Comparison of ENCODE assay signal across 8 cellular contexts in the genomic region with DNA sequence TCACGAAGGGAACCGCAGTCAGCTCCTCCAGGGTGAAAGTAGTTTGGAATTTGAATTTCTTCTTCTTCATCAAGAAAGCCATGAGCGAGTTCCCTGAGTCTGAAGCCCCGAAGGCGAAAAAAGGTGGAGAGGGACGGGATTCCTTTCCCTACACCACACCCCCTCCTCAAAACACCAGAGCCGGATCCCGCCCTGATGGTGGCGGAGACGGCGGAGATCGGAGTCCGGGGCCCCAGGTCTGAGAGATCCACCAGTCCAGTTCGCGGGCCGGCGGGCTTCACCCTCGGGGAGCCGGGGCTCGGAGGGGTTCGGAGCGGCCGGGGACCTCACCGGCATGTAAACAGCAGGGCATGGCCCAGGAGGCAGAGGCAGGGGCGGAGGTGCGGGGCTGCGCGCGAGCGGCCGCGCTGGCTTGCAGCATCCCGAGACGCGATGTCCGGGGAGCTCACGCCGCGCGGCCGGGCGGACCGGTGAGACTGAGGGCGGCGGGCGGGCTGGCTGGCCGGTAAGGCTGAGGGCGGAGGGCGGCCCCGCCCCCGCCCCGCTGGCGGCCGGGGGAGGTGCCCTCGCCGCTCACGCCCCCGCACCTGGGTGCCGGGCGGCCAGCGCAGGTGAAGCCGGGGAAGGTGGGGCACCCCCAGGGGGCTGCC. TPM values are rescaled to one million over a fixed set of nuclear protein-coding genes. Genes with fewer than 3 reads are reported as not detected.
A peak's percentile ranks its signal among the peaks of the same experiment; 100 is the strongest.
DNase-seq lines count a peak whose midpoint lies in the region; ATAC-seq and TF ChIP-seq lines count a peak whose summit lies in the region.

No MANE protein-coding gene starts in this region.

- peak overlapping the region; percentile 88 to 94 for H3K4me3 Mint-ChIP-seq in CD14-positive monocyte
- H3K4me3 Mint-ChIP-seq in dendritic cell treated with granulocyte-macrophage colony-stimulating factor and Interleukin-4, amounts not matched to agents 40 ng/mL and 50 ng/mL, for 4 days = peak overlapping the region; percentile 85

- peak overlapping the region; percentile 57 for H3K23ac ChIP-seq in mesendoderm (ENCODE audit: low read length)

- TF ChIP-seq EP300 in upper lobe of left lung (IDR thresholded peaks at IDR 0.05) = no peak

- intact Hi-C loops in CD14-positive monocyte (cut with micrococcal nuclease) = no loop called here
- intact Hi-C loops in dendritic cell treated with granulocyte-macrophage colony-stimulating factor and Interleukin-4, amounts not matched to agents 40 ng/mL and 50 ng/mL, for 4 days (cut with micrococcal nuclease) = no loop called here

- peak overlapping the region; percentile 19 for H2BK120ac ChIP-seq in mesendoderm (ENCODE audit: low read depth, low read length)

- peaks cover 0 to 3% of the 10 kb centered on the region in 2 donors for H3K36me3 Mint-ChIP-seq in CD14-positive monocyte
- H3K36me3 Mint-ChIP-seq in dendritic cell treated with granulocyte-macrophage colony-stimulating factor and Interleukin-4, amounts not matched to agents 40 ng/mL and 50 ng/mL, for 4 days (ENCODE audit: low read depth) = peaks cover 5% of the 10 kb centered on the region

- no peak overlapping the region for H2AK5ac ChIP-seq in mesendoderm (ENCODE audit: low read length)

- no peak overlapping the region for H4K5ac ChIP-seq in mesendoderm (ENCODE audit: low read length)

- peaks cover 15 to 17% (median 15%) of the 10 kb centered on the region in 3 donors for H3K27me3 Mint-ChIP-seq in CD14-positive monocyte (ENCODE audit: low read depth in 3 of 3)
- H3K27me3 Mint-ChIP-seq in dendritic cell treated with granulocyte-macrophage colony-stimulating factor and Interleukin-4, amounts not matched to agents 40 ng/mL and 50 ng/mL, for 4 days = peaks cover 23% of the 10 kb centered on the region

- H2BK15ac ChIP-seq in mesendoderm (replicated peaks; ENCODE audit: low read depth) = no peak overlapping the region

- peak; percentile 21 for ATAC-seq in GM19351 (IDR thresholded peaks at IDR 0.05; ENCODE audit: unreplicated experiment)
- ATAC-seq in HG03354 (IDR thresholded peaks at IDR 0.05; ENCODE audit: poor library complexity, severe bottlenecking, unreplicated experiment) = peak; percentile 31
- peak in 1 of 2 donors; percentile 34 for ATAC-seq in upper lobe of left lung (ENCODE audit: low FRiP score in 2 of 2)

- H3K56ac ChIP-seq in mesendoderm (ENCODE audit: low read length) = peak overlapping the region; percentile 93

- no CpG with 5 or more reads among the region's 62 CpGs for WGBS in mesendoderm (ENCODE audit: extremely low coverage, insufficient coverage, low lambda C conversion rate)
- WGBS in upper lobe of left lung, 2 donors = 0 to 1% methylated on average over 9 to 42 of the region's 62 CpGs

- DNase-seq in CD14-positive monocyte (ENCODE audit: low spot score) (no peak), T-helper 9 cell (peak; percentile 50), mesendoderm (peak; percentile 71), upper lobe of left lung (peak; percentile 78 to 93), KG1 (lab: John Stamatoyannopoulos, UW) (no peak)

- H3K4ac ChIP-seq in mesendoderm (ENCODE audit: low read depth, low read length) = peak overlapping the region; percentile 75

- peaks cover 8% of the 10 kb centered on the region for H3K4me1 ChIP-seq in mesendoderm (ENCODE audit: control insufficient read depth, low read depth, low read length)
- peaks cover 38 to 59% (median 55%) of the 10 kb centered on the region in 4 donors for H3K4me1 ChIP-seq in upper lobe of left lung

- H3K36me3 ChIP-seq in mesendoderm (ENCODE audit: control insufficient read depth, insufficient read depth, low read length) = no peaks in the 10 kb centered on the region
- H3K36me3 ChIP-seq in upper lobe of left lung = no peaks in the 10 kb centered on the region

- H3K27me3 ChIP-seq in mesendoderm (ENCODE audit: insufficient read depth, low read length, poor library complexity) = no peaks in the 10 kb centered on the region
- no peaks in the 10 kb centered on the region for H3K27me3 ChIP-seq in upper lobe of left lung

- peak overlapping the region; percentile 87 for H3K9ac ChIP-seq in mesendoderm (ENCODE audit: low read length)

- peaks cover 27% of the 10 kb centered on the region for H3K79me1 ChIP-seq in mesendoderm (ENCODE audit: low read length)

- H3K27ac ChIP-seq in mesendoderm (ENCODE audit: low read depth, low read length) (peak overlapping the region; percentile 85), upper lobe of left lung (peak overlapping the region; percentile 75 to 91 (median 78))

- peak overlapping the region; percentile 29 for H3K4me2 ChIP-seq in mesendoderm (ENCODE audit: low read length)

- peaks cover 27% of the 10 kb centered on the region for H3K4me1 Mint-ChIP-seq in CD14-positive monocyte
- H3K4me1 Mint-ChIP-seq in dendritic cell treated with granulocyte-macrophage colony-stimulating factor and Interleukin-4, amounts not matched to agents 40 ng/mL and 50 ng/mL, for 4 days (ENCODE audit: low read depth) = peaks cover 40% of the 10 kb centered on the region

- peak in 2 of 4 donors; percentile 25 to 73 for TF ChIP-seq POLR2A in upper lobe of left lung (IDR thresholded peaks at IDR 0.05)

- H4K8ac ChIP-seq in mesendoderm (ENCODE audit: low read depth, low read length) = no peak overlapping the region

- peak overlapping the region in 2 of 7 donors; percentile 6 to 62 for H3K27ac Mint-ChIP-seq in CD14-positive monocyte
- H3K27ac Mint-ChIP-seq in dendritic cell treated with granulocyte-macrophage colony-stimulating factor and Interleukin-4, amounts not matched to agents 40 ng/mL and 50 ng/mL, for 4 days = peak overlapping the region; percentile 72

- peak overlapping the region; percentile 86 for H3K18ac ChIP-seq in mesendoderm (ENCODE audit: low read length)

- H2BK5ac ChIP-seq in mesendoderm (ENCODE audit: low read length) = no peak overlapping the region

- TF ChIP-seq CTCF in CD14-positive monocyte (IDR thresholded peaks at IDR 0.05) = no peak
- TF ChIP-seq CTCF in upper lobe of left lung (IDR thresholded peaks at IDR 0.05) = no peak

- peaks cover 0 to 4% (median 0%) of the 10 kb centered on the region in 7 donors for H3K9me3 Mint-ChIP-seq in CD14-positive monocyte
- no peaks in the 10 kb centered on the region for H3K9me3 Mint-ChIP-seq in dendritic cell treated with granulocyte-macrophage colony-stimulating factor and Interleukin-4, amounts not matched to agents 40 ng/mL and 50 ng/mL, for 4 days

- no peaks in the 10 kb centered on the region for H3K9me3 ChIP-seq in upper lobe of left lung

- peaks cover 44% of the 10 kb centered on the region for H3K79me2 ChIP-seq in mesendoderm (ENCODE audit: control insufficient read depth, insufficient read depth, low read length)

- peak overlapping the region; percentile 68 for H3K4me3 ChIP-seq in mesendoderm (ENCODE audit: low read length)
- peak overlapping the region; percentile 62 to 95 (median 82) for H3K4me3 ChIP-seq in upper lobe of left lung

RNA-seq across cellular contexts. Expression of a gene that starts 0.6 kb away (rescaled TPM):
- polyA plus RNA-seq in CD14-positive monocyte = 1 to 10 TPM in 1 of 2 donors, under 1 TPM in 1; 0.86 to 2.3 TPM
- 17.5 TPM for polyA plus RNA-seq in mesendoderm (2013, experiment 1 of 2)
- polyA plus RNA-seq in mesendoderm (2013, experiment 2 of 2) = 16.7 TPM
- 10 to 100 TPM; 17.8 to 60.7 (median 48.0) TPM for total RNA-seq in upper lobe of left lung

RNA-seq across cellular contexts. Expression of a gene that starts 42.5 kb away (rescaled TPM):
- polyA plus RNA-seq in CD14-positive monocyte = 10 to 100 TPM; 25.4 to 28.7 TPM
- polyA plus RNA-seq in mesendoderm (2013, experiment 1 of 2) = 31.9 TPM
- 33.2 TPM for polyA plus RNA-seq in mesendoderm (2013, experiment 2 of 2)
- total RNA-seq in upper lobe of left lung = 10 to 100 TPM; 20.1 to 40.7 (median 25.6) TPM

RNA-seq across cellular contexts. Expression of a gene that starts 49.6 kb away (rescaled TPM):
- polyA plus RNA-seq in CD14-positive monocyte = under 1 TPM; 0.31 to 0.57 TPM
- polyA plus RNA-seq in mesendoderm (2013, experiment 1 of 2) = 4.1 TPM
- 3.5 TPM for polyA plus RNA-seq in mesendoderm (2013, experiment 2 of 2)
- 10 to 100 TPM in 3 of 6 donors, 1 to 10 TPM in 3; 4.1 to 38.8 (median 10.0) TPM for total RNA-seq in upper lobe of left lung

Comparison
In these comparisons a context has a peak if more than half of its experiments do, and no peak if none do; other contexts are left out.
1. DNase-seq: peak in T-helper 9 cell (single experiment), mesendoderm (single experiment) and upper lobe of left lung (2 of 2); none in CD14-positive monocyte (single experiment) and KG1 (single experiment).